Comparison of ENCODE assay signal across 8 cellular contexts in genomic region chr20:2006452-2007381, GRCh38. TPM values are rescaled to one million over a fixed set of nuclear protein-coding genes. Genes with fewer than 3 reads are reported as not detected.
DNase-seq lines count a peak whose midpoint lies in the region; ATAC-seq and TF ChIP-seq lines count a peak whose summit lies in the region.

No MANE protein-coding gene starts in this region.

- no peaks in the 10 kb centered on the region for H3K36me3 ChIP-seq in SK-N-MC (ENCODE audit: insufficient read depth, low read length)

- peak; percentile 48 for ATAC-seq in omental fat pad (ENCODE audit: low FRiP score)

- peak; percentile 78 for TF ChIP-seq CTCF in epithelial cell of proximal tubule (conservative IDR thresholded peaks at IDR 0.05; ENCODE audit: low read depth, low read length)
- TF ChIP-seq CTCF in omental fat pad (IDR thresholded peaks at IDR 0.05) = no peak

- POLR2A ChIA-PET in HEK293T (lab: Yijun Ruan, JAX) = no interaction called here

- H3K27ac ChIP-seq in SK-N-MC = no peak overlapping the region

- DNase-seq in DMS53 (lab: John Stamatoyannopoulos, UW) (peak; percentile 51), DMS53 treated with DMSO at 0.1 percent for 48 hours (lab: John Stamatoyannopoulos, UW; ENCODE audit: unreplicated experiment) (no peak), HEK293T (ENCODE audit: extremely low spot score) (peak; percentile 64), SK-N-MC (ENCODE audit: low read depth, low spot score) (peak; percentile 8), epithelial cell of proximal tubule (ENCODE audit: low read depth) (no peak), omental fat pad (ENCODE audit: low spot score) (no peak), cortex of kidney (lab: John Stamatoyannopoulos, UW) (no peak), NCI-H128 (lab: John Stamatoyannopoulos, UW; ENCODE audit: unreplicated experiment) (no peak)

- no peak overlapping the region for H3K9ac ChIP-seq in SK-N-MC (ENCODE audit: insufficient read length)

- no peaks in the 10 kb centered on the region for H3K9me3 ChIP-seq in SK-N-MC (ENCODE audit: low read depth, low read length)

- CTCF ChIA-PET in HEK293T (lab: Yijun Ruan, JAX) = interaction anchor here (0.8 to 1.7 kb wide), 6 partner anchors 10 to 166 kb away, joined by 3 to 5 read pairs (median 4); no protein-coding TSS in a partner anchor

- no peak overlapping the region for H3K4me3 ChIP-seq in SK-N-MC
- H3K4me3 ChIP-seq in epithelial cell of proximal tubule (ENCODE audit: low read depth, low read length) = no peak overlapping the region

TF ChIP-seq in HEK293T, 16 proteins besides CTCF, POLR2A, EP300 and RAD21:
- peak; percentile 47; the same call in 1 of the 2 replicates for TF ChIP-seq L3MBTL2 (conservative IDR thresholded peaks at IDR 0.05)
- TF ChIP-seq ARNT (IDR thresholded peaks at IDR 0.05) = no peak
- no peak for TF ChIP-seq TARDBP (IDR thresholded peaks at IDR 0.05)
- TF ChIP-seq BHLHE40 (IDR thresholded peaks at IDR 0.05; ENCODE audit: borderline replicate concordance) = no peak
- TF ChIP-seq LEF1 (IDR thresholded peaks at IDR 0.05; ENCODE audit: borderline replicate concordance) = no peak
- no peak for TF ChIP-seq SUZ12 (IDR thresholded peaks at IDR 0.05)
- TF ChIP-seq FOXM1 (IDR thresholded peaks at IDR 0.05; ENCODE audit: borderline replicate concordance) = no peak

RNA-seq across cellular contexts. Expression of gene PDYN, which starts 12.9 kb away (rescaled TPM):
- total RNA-seq in epithelial cell of proximal tubule = not detected in 2 replicates
- not detected for total RNA-seq in omental fat pad

Comparison
In these comparisons a context has a peak if more than half of its experiments do, and no peak if none do; other contexts are left out.
1. DNase-seq: peak in DMS53 (single experiment), HEK293T (single experiment) and SK-N-MC (single experiment); none in DMS53 treated with DMSO at 0.1 percent for 48 hours (single experiment), epithelial cell of proximal tubule (single experiment), omental fat pad (single experiment), cortex of kidney (single experiment) and NCI-H128 (single experiment).